In the genomic region with DNA sequence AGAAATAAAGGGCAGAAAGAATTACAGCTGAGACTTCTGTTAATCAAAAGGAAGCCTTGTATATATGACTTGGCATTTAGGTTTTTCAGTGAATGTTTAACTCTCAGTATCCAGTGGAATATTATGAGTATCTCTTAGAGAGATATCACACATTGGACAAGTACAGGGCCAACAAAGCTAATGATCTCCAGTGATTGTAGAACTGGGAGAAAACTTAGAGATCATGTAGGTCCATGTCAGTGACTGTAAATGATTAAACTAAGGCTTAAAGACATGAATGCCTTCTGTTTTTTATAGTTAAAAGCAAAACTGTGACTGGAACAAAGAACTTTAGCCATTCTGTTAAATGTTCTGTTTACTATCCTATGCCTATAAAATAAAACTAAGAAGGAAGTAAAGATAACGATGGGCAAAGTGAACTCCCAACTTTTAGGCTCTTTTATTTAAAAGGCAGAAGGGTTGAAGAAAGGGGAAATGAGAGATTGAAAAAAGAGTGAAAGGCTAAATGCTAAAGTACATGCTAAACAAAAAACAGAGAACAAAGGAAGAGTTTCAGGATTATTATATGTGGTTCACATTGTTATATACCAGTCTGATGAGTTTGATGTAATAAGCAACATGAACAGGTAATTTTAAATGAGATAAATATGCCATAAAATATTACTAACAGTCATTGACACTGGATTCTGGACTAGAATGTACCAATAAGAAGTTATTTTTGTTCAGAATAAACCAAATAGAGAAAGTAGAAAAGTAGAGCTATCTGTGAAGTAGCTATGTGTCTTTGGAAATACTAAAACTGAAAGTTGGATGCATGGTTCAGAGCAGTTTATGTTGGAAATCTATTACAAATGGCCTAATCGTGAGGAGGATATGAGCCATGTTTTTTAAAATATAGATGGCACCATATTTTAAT, we compare ENCODE assay signal across 14 cellular contexts. TPM values are rescaled to one million over a fixed set of nuclear protein-coding genes. Genes with fewer than 3 reads are reported as not detected.
DNase-seq lines count a peak whose midpoint lies in the region; ATAC-seq and TF ChIP-seq lines count a peak whose summit lies in the region.
"Had no signal": no experiment of that assay in that cellular context is flagged by ENCODE, and none has a peak within 500 bp of the region (broad histone marks: within the 10 kb centered on the region; RNA-seq: fewer than 3 reads in every experiment).

No MANE protein-coding gene starts in this region.

- POLR2A ChIA-PET in PC-3 (lab: Charles Lee; ENCODE audit: unreplicated experiment): no interaction called here

- H3K27me3 Mint-ChIP-seq in stimulated activated naive B cell treated with anti-CD40 and anti-IgM and Interleukin-4, amounts not matched to agents 10 μg/mL and 1 μg/mL and 100 μg/mL, for 72 hours: no peaks in the 10 kb centered on the region
- no peaks in the 10 kb centered on the region for H3K27me3 Mint-ChIP-seq in T-helper 17 cell
- H3K27me3 Mint-ChIP-seq: naive thymus-derived CD8-positive, alpha-beta T cell had no signal

- H3K9me3 Mint-ChIP-seq in stimulated activated naive B cell treated with anti-CD40 and anti-IgM and Interleukin-4, amounts not matched to agents 10 μg/mL and 1 μg/mL and 100 μg/mL, for 72 hours: peaks cover 0 to 2% of the 10 kb centered on the region in 2 donors
- H3K9me3 Mint-ChIP-seq: HFFc6; naive thymus-derived CD8-positive, alpha-beta T cell had no signal

- peak; percentile 35 for DNase-seq in SIG-M5 treated with dmso at 0.1 percent for 504 hours (lab: John Stamatoyannopoulos, UW; ENCODE audit: unreplicated experiment)
- no peak for DNase-seq in SIG-M5 (lab: John Stamatoyannopoulos, UW)
- DNase-seq in PC-3: no peak
- DNase-seq in stimulated activated naive B cell treated with anti-CD40 and anti-IgM and Interleukin-4, amounts not matched to agents 10 μg/mL and 1 μg/mL and 100 μg/mL, for 72 hours: no peak
- no peak for DNase-seq in T-helper 17 cell
- no peak for DNase-seq in SKM-1 (lab: John Stamatoyannopoulos, UW; ENCODE audit: unreplicated experiment)
- no peak for DNase-seq in NCI-H748 (lab: John Stamatoyannopoulos, UW; ENCODE audit: unreplicated experiment)
- DNase-seq: glutamatergic neuron; HFFc6; naive thymus-derived CD8-positive, alpha-beta T cell; NCI-H1417 treated with DMSO at 0.1 percent for 48 hours had no signal

- no peaks in the 10 kb centered on the region for H4K20me1 ChIP-seq in PC-3 (ENCODE audit: low read length)

- H3K36me3 ChIP-seq in PC-3 (ENCODE audit: low read depth, low read length): peaks cover 10% of the 10 kb centered on the region

- peaks cover 21 to 25% of the 10 kb centered on the region in 2 donors for H3K36me3 Mint-ChIP-seq in stimulated activated naive B cell treated with anti-CD40 and anti-IgM and Interleukin-4, amounts not matched to agents 10 μg/mL and 1 μg/mL and 100 μg/mL, for 72 hours
- peaks cover 3% of the 10 kb centered on the region for H3K36me3 Mint-ChIP-seq in T-helper 17 cell (ENCODE audit: low read depth)

- peak overlapping the region; percentile 91 for H3K27ac Mint-ChIP-seq in stimulated activated naive B cell treated with anti-CD40 and anti-IgM and Interleukin-4, amounts not matched to agents 10 μg/mL and 1 μg/mL and 100 μg/mL, for 72 hours
- no peak overlapping the region for H3K27ac Mint-ChIP-seq in T-helper 17 cell
- H3K27ac Mint-ChIP-seq: HFFc6 had no signal

- BruUV-seq in PC-3 (replicated peaks; lab: Mats Ljungman, UMichigan): no TSS peak

- no peaks in the 10 kb centered on the region for H3K27me3 ChIP-seq in PC-3 (ENCODE audit: low read length)

- CTCF ChIA-PET in PC-3 (lab: Charles Lee): no interaction called here

- no peaks in the 10 kb centered on the region for H3K9me2 ChIP-seq in PC-3 (replicated peaks; ENCODE audit: low read length)

- H3K4me1 Mint-ChIP-seq in stimulated activated naive B cell treated with anti-CD40 and anti-IgM and Interleukin-4, amounts not matched to agents 10 μg/mL and 1 μg/mL and 100 μg/mL, for 72 hours: peaks cover 16 to 44% of the 10 kb centered on the region in 2 donors
- H3K4me1 Mint-ChIP-seq in T-helper 17 cell: peaks cover 8% of the 10 kb centered on the region

- ATAC-seq in HG02981 (IDR thresholded peaks at IDR 0.05; ENCODE audit: unreplicated experiment) (peak; percentile 57), PC-3 (peak; percentile 35), T-helper 17 cell (no peak)
- peak; percentile 62 to 71 for ATAC-seq in stimulated activated naive B cell treated with anti-CD40 and anti-IgM and Interleukin-4, amounts not matched to agents 10 μg/mL and 1 μg/mL and 100 μg/mL, for 72 hours (replicated peaks)
- ATAC-seq: A549; naive thymus-derived CD8-positive, alpha-beta T cell; Right ventricle myocardium inferior had no signal

- H3K9me3 ChIP-seq in PC-3 (ENCODE audit: low read length): no peaks in the 10 kb centered on the region
- no peaks in the 10 kb centered on the region for H3K9me3 ChIP-seq in T-helper 17 cell (ENCODE audit: control insufficient read depth, low read length, poor library complexity, severe bottlenecking)
- H3K9me3 ChIP-seq: A549 had no signal

- H3K4me3 ChIP-seq in PC-3 (ENCODE audit: low read length): no peak overlapping the region
- H3K4me3 ChIP-seq: A549 had no signal

- peaks cover 29% of the 10 kb centered on the region for H3K4me1 ChIP-seq in PC-3 (ENCODE audit: insufficient read depth, low read length)

- no peak for TF ChIP-seq CTCF in PC-3 (conservative IDR thresholded peaks at IDR 0.05; ENCODE audit: low read depth, low read length)

- no peak overlapping the region for H3K4me2 ChIP-seq in PC-3 (ENCODE audit: low read length)
- H3K4me2 ChIP-seq: A549 had no signal

- intact Hi-C loops in PC-3 (cut with micrococcal nuclease): loop anchor here (2.0 kb wide), 2 partner anchors 39 kb away; no protein-coding TSS in a partner anchor

- no peaks in the 10 kb centered on the region for H3K79me2 ChIP-seq in PC-3 (ENCODE audit: low read length)

- H3K27ac ChIP-seq in PC-3 (ENCODE audit: low read length): no peak overlapping the region; the same call in 1 of the 2 replicates
- H3K27ac ChIP-seq: A549 had no signal

- no peak overlapping the region for H3K9ac ChIP-seq in PC-3 (ENCODE audit: low read length)

- H3F3A ChIP-seq in PC-3 (ENCODE audit: low read length, unreplicated experiment): no peaks in the 10 kb centered on the region

- no peak overlapping the region for H2AFZ ChIP-seq in PC-3 (ENCODE audit: low read length)

- H3K4me3 Mint-ChIP-seq in stimulated activated naive B cell treated with anti-CD40 and anti-IgM and Interleukin-4, amounts not matched to agents 10 μg/mL and 1 μg/mL and 100 μg/mL, for 72 hours: peak overlapping the region; percentile 30 to 65
- H3K4me3 Mint-ChIP-seq in T-helper 17 cell: no peak overlapping the region
- H3K4me3 Mint-ChIP-seq: HFFc6; naive thymus-derived CD8-positive, alpha-beta T cell had no signal

RNA-seq across cellular contexts. Expression of a gene that starts 37.1 kb away (rescaled TPM):
- total RNA-seq in PC-3 (2014; rRNA removed) (25.9 and 26.5 TPM in 2 replicates), T-helper 17 cell (1 to 10 TPM; 1.2 to 3.1 TPM)
